ENCODE assay signal across 1 cellular context in genomic region chr11:86523738-86524602, GRCh38.
TF ChIP-seq lines count a peak whose summit lies in the region.

No MANE protein-coding gene starts in this region.

TF ChIP-seq in HCT116, 20 proteins besides CTCF, POLR2A, EP300 and RAD21 (continued from another document):
- TF ChIP-seq CBX3 (IDR thresholded peaks at IDR 0.05; ENCODE audit: low read depth) (peak; percentile 73; the same call in 1 of the 2 replicates), ATF3 (IDR thresholded peaks at IDR 0.05) (no peak), CEBPB (IDR thresholded peaks at IDR 0.05; ENCODE audit: low read depth) (peak; percentile 69; the same call in 1 of the 2 replicates), JUND (IDR thresholded peaks at IDR 0.05) (peak; percentile 96), YY1 (IDR thresholded peaks at IDR 0.05; ENCODE audit: extremely low read depth, insufficient replicate concordance, low read depth, low read length) (peak; percentile 5), TCF7L2 (IDR thresholded peaks at IDR 0.05; ENCODE audit: borderline replicate concordance, extremely low read depth, insufficient read depth, insufficient read length) (no peak), ELF1 (IDR thresholded peaks at IDR 0.05; ENCODE audit: borderline replicate concordance, low read depth) (no peak), FOSL1 (IDR thresholded peaks at IDR 0.05; ENCODE audit: low read depth) (peak; percentile 99), SP1 (IDR thresholded peaks at IDR 0.05; ENCODE audit: low read depth) (peak; percentile 86), EZH2 (IDR thresholded peaks at IDR 0.05) (no peak), SRF (IDR thresholded peaks at IDR 0.05; ENCODE audit: low read depth) (peak; percentile 83), EZH2phosphoT487 (IDR thresholded peaks at IDR 0.05; ENCODE audit: borderline replicate concordance) (no peak), REST (IDR thresholded peaks at IDR 0.05; ENCODE audit: low read depth) (no peak), SIN3A (IDR thresholded peaks at IDR 0.05; ENCODE audit: low read depth) (peak; percentile 58; the same call in 1 of the 2 replicates), ZFX (IDR thresholded peaks at IDR 0.05) (no peak), POLR2AphosphoS5 (IDR thresholded peaks at IDR 0.05; ENCODE audit: low read depth, low read length) (peak; percentile 37; the same call in 1 of the 2 replicates)
